27 cellular contexts compared by ENCODE assay signal in genomic region chr5:123690821-123691220, GRCh38.
DNase-seq lines count a peak whose midpoint lies in the region; ATAC-seq and TF ChIP-seq lines count a peak whose summit lies in the region.
"Had no signal": no experiment of that assay in that cellular context is flagged by ENCODE, and none has a peak within 500 bp of the region (broad histone marks: within the 10 kb centered on the region; RNA-seq: fewer than 3 reads in every experiment).

No MANE protein-coding gene starts in this region.

- no peaks in the 10 kb centered on the region for H4K20me1 ChIP-seq in mammary epithelial cell (ENCODE audit: insufficient read depth, low read length)

- CTCF ChIA-PET in mammary epithelial cell (lab: Charles Lee; ENCODE audit: low non-redundant PET) (no interaction called here), MCF 10A (lab: Yijun Ruan, JAX) (no interaction called here)

- TF ChIP-seq CTCF in mammary epithelial cell (conservative IDR thresholded peaks at IDR 0.05 in 1 of 2, IDR thresholded peaks at IDR 0.05 in 1 of 2; ENCODE audit: extremely low read depth in 1 of 2, insufficient read depth in 1 of 2, low read depth in 1 of 2, low read length in 2 of 2) (no peak), MCF 10A (IDR thresholded peaks at IDR 0.05; ENCODE audit: unreplicated experiment) (no peak), brain microvascular endothelial cell (IDR thresholded peaks at IDR 0.05; ENCODE audit: low read depth, low read length, missing control alignments) (no peak), type B pancreatic cell (conservative IDR thresholded peaks at IDR 0.05) (no peak)

- ATAC-seq in esophagus mucosa (no peak), sciatic nerve (no peak)
- ATAC-seq: activated naive CD8-positive, alpha-beta T cell treated with anti-CD3 and anti-CD28 coated beads, Interleukin-2, amount 50 U/mL, for 24 hours; psoas muscle; WTC11 had no signal

- H3K9me3 Mint-ChIP-seq in MCF 10A (ENCODE audit: unreplicated experiment): no peaks in the 10 kb centered on the region
- peaks cover 5% of the 10 kb centered on the region for H3K9me3 Mint-ChIP-seq in type B pancreatic cell

- no peaks in the 10 kb centered on the region for H3K36me3 Mint-ChIP-seq in MCF 10A (ENCODE audit: insufficient read depth, unreplicated experiment)
- H3K36me3 Mint-ChIP-seq in type B pancreatic cell: peaks cover 4% of the 10 kb centered on the region
- H3K36me3 Mint-ChIP-seq: immature natural killer cell had no signal

- H3K27ac Mint-ChIP-seq in MCF 10A (ENCODE audit: low read depth, unreplicated experiment) (no peak overlapping the region), type B pancreatic cell (no peak overlapping the region)
- H3K27ac Mint-ChIP-seq: activated naive CD8-positive, alpha-beta T cell treated with anti-CD3 and anti-CD28 coated beads, Interleukin-2, amount 50 U/mL, for 24 hours; H9; immature natural killer cell; WTC11 had no signal

- dilution Hi-C loops in mammary epithelial cell (cut with HindIII; ENCODE audit: low sequenced_read_pairs): no loop called here

- POLR2A ChIA-PET in MCF 10A (lab: Yijun Ruan, JAX): no interaction called here

- in situ Hi-C loops in mammary epithelial cell (cut with MboI; ENCODE audit: low sequenced_read_pairs in 2 of 2) (no loop called here), brain microvascular endothelial cell (cut with HindIII; ENCODE audit: low pct_ligation_motif_present, low sequenced_read_pairs) (no loop called here)

- H3K4me1 ChIP-seq in mammary epithelial cell (ENCODE audit: insufficient read depth, low read length): no peaks in the 10 kb centered on the region
- H3K4me1 ChIP-seq: BE2C, breast epithelium, psoas muscle had no signal

- H3K27me3 ChIP-seq in mammary epithelial cell (ENCODE audit: insufficient read depth, low read length) (no peaks in the 10 kb centered on the region), brain microvascular endothelial cell (replicated peaks) (no peaks in the 10 kb centered on the region)
- H3K27me3 ChIP-seq: BE2C, breast epithelium, hepatocyte had no signal

- peak; percentile 59 for DNase-seq in mammary epithelial cell
- no peak for DNase-seq in MCF 10A (ENCODE audit: unreplicated experiment)
- DNase-seq in brain microvascular endothelial cell: peak; percentile 81
- DNase-seq in kidney glomerular epithelial cell (lab: John Stamatoyannopoulos, UW): peak; percentile 39
- no peak for DNase-seq in type B pancreatic cell (ENCODE audit: extremely low spot score, unreplicated experiment)
- DNase-seq in NCI-H774 (lab: John Stamatoyannopoulos, UW): no peak
- no peak for DNase-seq in sciatic nerve (ENCODE audit: low spot score)
- DNase-seq: activated CD4-positive, alpha-beta T cell treated with anti-CD3 and anti-CD28 coated beads, Interleukin-2, amount 50 U/mL, for 48 hours; activated CD8-positive, alpha-beta memory T cell treated with anti-CD3 and anti-CD28 coated beads, Interleukin-2, amount 50 U/mL, for 48 hours; activated effector memory CD4-positive, alpha-beta T cell treated with anti-CD3 and anti-CD28 coated beads, Interleukin-2, amount 50 U/mL, for 16 hours; activated naive CD8-positive, alpha-beta T cell treated with anti-CD3 and anti-CD28 coated beads, Interleukin-2, amount 50 U/mL, for 24 hours; BE2C; COR-L47; H9; immature natural killer cell; NCI-H1436 treated with DMSO at 0.1 percent for 48 hours; NCI-H526; psoas muscle; stimulated activated naive CD4-positive, alpha-beta T cell had no signal

- no peak overlapping the region for H3K9ac ChIP-seq in mammary epithelial cell (ENCODE audit: insufficient read depth, low read length)

- H3K4me3 Mint-ChIP-seq in MCF 10A (ENCODE audit: unreplicated experiment): no peak overlapping the region
- H3K4me3 Mint-ChIP-seq in type B pancreatic cell: no peak overlapping the region
- H3K4me3 Mint-ChIP-seq: activated naive CD8-positive, alpha-beta T cell treated with anti-CD3 and anti-CD28 coated beads, Interleukin-2, amount 50 U/mL, for 24 hours; H9; immature natural killer cell; WTC11 had no signal

- H3K36me3 ChIP-seq in mammary epithelial cell (ENCODE audit: insufficient read depth, low read length): no peaks in the 10 kb centered on the region
- H3K36me3 ChIP-seq in brain microvascular endothelial cell (replicated peaks): no peaks in the 10 kb centered on the region
- H3K36me3 ChIP-seq: BE2C, breast epithelium, thoracic aorta had no signal

- no peaks in the 10 kb centered on the region for H3K79me2 ChIP-seq in mammary epithelial cell (ENCODE audit: insufficient read depth, low read length)
- H3K79me2 ChIP-seq: hepatocyte had no signal

- BruUV-seq in mammary epithelial cell (replicated peaks; lab: Mats Ljungman, UMichigan) (no TSS peak), MCF 10A (replicated peaks; lab: Mats Ljungman, UMichigan) (no TSS peak)

- H3K4me3 ChIP-seq in mammary epithelial cell (replicated peaks in 1 of 3; ENCODE audit: insufficient read depth in 1 of 3, low read depth in 2 of 3, low read length in 3 of 3) (no peak overlapping the region), brain microvascular endothelial cell (ENCODE audit: low read depth, low read length) (no peak overlapping the region)
- H3K4me3 ChIP-seq: breast epithelium, hepatocyte, psoas muscle, smooth muscle cell, thoracic aorta had no signal

- no peak overlapping the region for H3K4me2 ChIP-seq in mammary epithelial cell (ENCODE audit: insufficient read depth, low read depth, low read length)
- H3K4me2 ChIP-seq: hepatocyte, smooth muscle cell had no signal

- no peaks in the 10 kb centered on the region for H3K9me3 ChIP-seq in mammary epithelial cell (replicated peaks; ENCODE audit: insufficient read depth, low read length)
- H3K9me3 ChIP-seq: psoas muscle had no signal

- no peak overlapping the region for H2AFZ ChIP-seq in mammary epithelial cell (ENCODE audit: low read depth, low read length)
- H2AFZ ChIP-seq: hepatocyte had no signal

- H3K4me1 Mint-ChIP-seq in MCF 10A (ENCODE audit: insufficient read depth, unreplicated experiment) (peaks cover 5% of the 10 kb centered on the region), type B pancreatic cell (ENCODE audit: unreplicated experiment) (no peaks in the 10 kb centered on the region)
- H3K4me1 Mint-ChIP-seq: activated naive CD8-positive, alpha-beta T cell treated with anti-CD3 and anti-CD28 coated beads, Interleukin-2, amount 50 U/mL, for 24 hours; H9; immature natural killer cell; WTC11 had no signal

- intact Hi-C loops in mammary epithelial cell (cut with micrococcal nuclease): no loop called here
- intact Hi-C loops in MCF 10A (cut with micrococcal nuclease): no loop called here
- intact Hi-C loops in sciatic nerve (cut with DNase I): no loop called here

- H3K27ac ChIP-seq in mammary epithelial cell (ENCODE audit: insufficient read depth, low read depth, low read length) (no peak overlapping the region), brain microvascular endothelial cell (no peak overlapping the region)
- H3K27ac ChIP-seq: 22Rv1, breast epithelium, hepatocyte, psoas muscle, RWPE1, thoracic aorta had no signal

- H3K27me3 Mint-ChIP-seq in MCF 10A (ENCODE audit: insufficient read depth, unreplicated experiment) (no peaks in the 10 kb centered on the region), type B pancreatic cell (peaks cover 3% of the 10 kb centered on the region)
- H3K27me3 Mint-ChIP-seq: activated naive CD8-positive, alpha-beta T cell treated with anti-CD3 and anti-CD28 coated beads, Interleukin-2, amount 50 U/mL, for 24 hours had no signal

Comparison
In these comparisons a context has a peak if more than half of its experiments do, and no peak if none do; other contexts are left out.
1. DNase-seq: peak in mammary epithelial cell (single experiment), brain microvascular endothelial cell (single experiment) and kidney glomerular epithelial cell (single experiment); none in MCF 10A (single experiment), type B pancreatic cell (single experiment), NCI-H774 (single experiment) and sciatic nerve (single experiment).